9 cellular contexts compared by ENCODE assay signal in genomic region chr4:156294577-156294976, GRCh38.
A peak's percentile ranks its signal among the peaks of the same experiment; 100 is the strongest.
DNase-seq lines count a peak whose midpoint lies in the region; ATAC-seq, FAIRE-seq and TF ChIP-seq lines count a peak whose summit lies in the region.
"Had no signal": no experiment of that assay in that cellular context is flagged by ENCODE, and none has a peak within 500 bp of the region (broad histone marks: within the 10 kb centered on the region; RNA-seq: fewer than 3 reads in every experiment).

No MANE protein-coding gene starts in this region.

- H3K27ac ChIP-seq in mesendoderm (ENCODE audit: low read depth, low read length): no peak overlapping the region
- H3K27ac ChIP-seq: parathyroid adenoma had no signal

- no peak overlapping the region for H4K5ac ChIP-seq in mesendoderm (ENCODE audit: low read length)

- H2BK120ac ChIP-seq in mesendoderm (ENCODE audit: low read depth, low read length): no peak overlapping the region

- H2BK5ac ChIP-seq in mesendoderm (ENCODE audit: low read length): no peak overlapping the region

- no peaks in the 10 kb centered on the region for H3K79me2 ChIP-seq in mesendoderm (ENCODE audit: control insufficient read depth, insufficient read depth, low read length)
- H3K79me2 ChIP-seq: parathyroid adenoma had no signal

- WGBS in mesendoderm (ENCODE audit: extremely low coverage, insufficient coverage, low lambda C conversion rate): no CpG with 5 or more reads among the region's 2 CpGs

- H3K4me2 ChIP-seq in mesendoderm (ENCODE audit: low read length): no peak overlapping the region

- DNase-seq in GM12892 (ENCODE audit: insufficient read length): no peak
- peak; percentile 38 for DNase-seq in NCI-H2081 treated with DMSO at 0.1 percent for 48 hours (lab: John Stamatoyannopoulos, UW)
- DNase-seq in astrocyte of the spinal cord (ENCODE audit: low read depth, low spot score): peak; percentile 90
- DNase-seq in mesendoderm: peak; percentile 92
- DNase-seq in DMS79 treated with DMSO at 0.1 percent for 48 hours (lab: John Stamatoyannopoulos, UW): no peak

- no peak overlapping the region for H3K9ac ChIP-seq in mesendoderm (ENCODE audit: low read length)
- H3K9ac ChIP-seq: parathyroid adenoma had no signal

- no peak overlapping the region for H3K56ac ChIP-seq in mesendoderm (ENCODE audit: low read length)

- TF ChIP-seq POLR2A in GM12892 (IDR thresholded peaks at IDR 0.05; ENCODE audit: low read depth, low read length): no peak

- no peak overlapping the region for H3K23ac ChIP-seq in mesendoderm (ENCODE audit: low read length)

- H2BK15ac ChIP-seq in mesendoderm (replicated peaks; ENCODE audit: low read depth): no peak overlapping the region

- H3K36me3 ChIP-seq in mesendoderm (ENCODE audit: control insufficient read depth, insufficient read depth, low read length): no peaks in the 10 kb centered on the region

- peak; percentile 46 for FAIRE-seq in GM12892 (lab: Jason Lieb, UNC)

- no peak overlapping the region for H3K4ac ChIP-seq in mesendoderm (ENCODE audit: low read depth, low read length)

- H3K4me3 ChIP-seq in astrocyte of the spinal cord (ENCODE audit: low read depth, low read length) (no peak overlapping the region), mesendoderm (ENCODE audit: low read length) (no peak overlapping the region)

- no peak overlapping the region for H3K18ac ChIP-seq in mesendoderm (ENCODE audit: low read length)

- no peak for ATAC-seq in GM19023 (IDR thresholded peaks at IDR 0.05; ENCODE audit: unreplicated experiment)
- ATAC-seq in HG03521 (IDR thresholded peaks at IDR 0.05; ENCODE audit: unreplicated experiment): no peak
- ATAC-seq in GM21825 (IDR thresholded peaks at IDR 0.05; ENCODE audit: unreplicated experiment): no peak

- TF ChIP-seq CTCF in astrocyte of the spinal cord (IDR thresholded peaks at IDR 0.05; ENCODE audit: low read depth, low read length): peak; percentile 50

- H3K79me1 ChIP-seq in mesendoderm (ENCODE audit: low read length): no peaks in the 10 kb centered on the region

- no peaks in the 10 kb centered on the region for H3K4me1 ChIP-seq in mesendoderm (ENCODE audit: control insufficient read depth, low read depth, low read length)
- H3K4me1 ChIP-seq: parathyroid adenoma had no signal

- H4K8ac ChIP-seq in mesendoderm (ENCODE audit: low read depth, low read length): no peak overlapping the region

- in situ Hi-C loops in astrocyte of the spinal cord (cut with HindIII; ENCODE audit: low sequenced_read_pairs): no loop called here

- H2AK5ac ChIP-seq in mesendoderm (ENCODE audit: low read length): no peak overlapping the region

- H3K27me3 ChIP-seq in mesendoderm (ENCODE audit: insufficient read depth, low read length, poor library complexity): no peaks in the 10 kb centered on the region

Comparison
In these comparisons a context has a peak if more than half of its experiments do, and no peak if none do; other contexts are left out.
1. DNase-seq: peak in NCI-H2081 treated with DMSO at 0.1 percent for 48 hours (single experiment), astrocyte of the spinal cord (single experiment) and mesendoderm (single experiment); none in GM12892 (single experiment) and DMS79 treated with DMSO at 0.1 percent for 48 hours (single experiment).